8 cellular contexts compared by ENCODE assay signal in the genomic region with DNA sequence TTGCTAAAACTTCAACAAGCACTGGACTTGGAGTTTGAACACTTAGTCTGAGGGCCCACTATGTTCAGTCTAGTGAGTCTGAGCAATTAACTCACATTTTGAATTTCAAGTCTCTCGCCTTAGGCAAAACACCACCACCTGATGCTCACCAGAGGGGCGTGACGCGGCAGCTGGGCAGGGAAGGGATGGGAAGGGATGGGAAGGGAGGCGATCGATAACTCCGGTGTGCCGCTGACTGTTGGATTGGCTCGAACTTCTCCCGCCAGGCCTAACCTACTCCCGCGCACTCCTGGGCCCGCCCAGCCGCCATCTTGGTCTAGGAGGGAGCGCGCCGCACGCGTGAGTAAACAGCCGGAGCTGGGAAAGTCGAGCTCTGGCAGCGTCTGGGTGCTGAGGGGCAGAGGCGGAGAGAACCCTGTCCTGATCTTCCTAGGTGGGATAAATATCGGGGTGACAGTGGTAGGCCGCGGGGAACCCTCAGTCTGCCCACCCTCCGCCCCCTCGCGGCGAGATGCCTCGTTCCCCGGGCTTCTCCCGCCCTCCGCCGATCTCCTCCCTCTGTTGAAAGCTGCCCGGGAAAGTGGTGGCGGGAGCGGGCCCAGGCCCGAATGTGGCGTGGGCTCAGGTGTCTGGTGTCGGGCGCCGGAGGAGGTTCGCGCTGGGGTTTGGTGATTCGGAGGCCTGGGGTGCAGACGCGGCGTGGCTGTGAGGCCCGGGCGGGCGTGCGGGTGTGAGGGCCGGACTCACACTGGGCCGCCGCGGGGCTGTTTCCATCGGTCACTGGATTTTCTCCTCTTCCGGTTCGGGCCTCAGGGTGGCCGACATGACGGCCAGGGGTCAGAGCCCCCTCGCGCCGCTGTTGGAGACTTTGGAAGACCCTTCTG. TPM values are rescaled to one million over a fixed set of nuclear protein-coding genes. Genes with fewer than 3 reads are reported as not detected.
A peak's percentile ranks its signal among the peaks of the same experiment; 100 is the strongest.
DNase-seq lines count a peak whose midpoint lies in the region; ATAC-seq and TF ChIP-seq lines count a peak whose summit lies in the region.

A gene with protein sequence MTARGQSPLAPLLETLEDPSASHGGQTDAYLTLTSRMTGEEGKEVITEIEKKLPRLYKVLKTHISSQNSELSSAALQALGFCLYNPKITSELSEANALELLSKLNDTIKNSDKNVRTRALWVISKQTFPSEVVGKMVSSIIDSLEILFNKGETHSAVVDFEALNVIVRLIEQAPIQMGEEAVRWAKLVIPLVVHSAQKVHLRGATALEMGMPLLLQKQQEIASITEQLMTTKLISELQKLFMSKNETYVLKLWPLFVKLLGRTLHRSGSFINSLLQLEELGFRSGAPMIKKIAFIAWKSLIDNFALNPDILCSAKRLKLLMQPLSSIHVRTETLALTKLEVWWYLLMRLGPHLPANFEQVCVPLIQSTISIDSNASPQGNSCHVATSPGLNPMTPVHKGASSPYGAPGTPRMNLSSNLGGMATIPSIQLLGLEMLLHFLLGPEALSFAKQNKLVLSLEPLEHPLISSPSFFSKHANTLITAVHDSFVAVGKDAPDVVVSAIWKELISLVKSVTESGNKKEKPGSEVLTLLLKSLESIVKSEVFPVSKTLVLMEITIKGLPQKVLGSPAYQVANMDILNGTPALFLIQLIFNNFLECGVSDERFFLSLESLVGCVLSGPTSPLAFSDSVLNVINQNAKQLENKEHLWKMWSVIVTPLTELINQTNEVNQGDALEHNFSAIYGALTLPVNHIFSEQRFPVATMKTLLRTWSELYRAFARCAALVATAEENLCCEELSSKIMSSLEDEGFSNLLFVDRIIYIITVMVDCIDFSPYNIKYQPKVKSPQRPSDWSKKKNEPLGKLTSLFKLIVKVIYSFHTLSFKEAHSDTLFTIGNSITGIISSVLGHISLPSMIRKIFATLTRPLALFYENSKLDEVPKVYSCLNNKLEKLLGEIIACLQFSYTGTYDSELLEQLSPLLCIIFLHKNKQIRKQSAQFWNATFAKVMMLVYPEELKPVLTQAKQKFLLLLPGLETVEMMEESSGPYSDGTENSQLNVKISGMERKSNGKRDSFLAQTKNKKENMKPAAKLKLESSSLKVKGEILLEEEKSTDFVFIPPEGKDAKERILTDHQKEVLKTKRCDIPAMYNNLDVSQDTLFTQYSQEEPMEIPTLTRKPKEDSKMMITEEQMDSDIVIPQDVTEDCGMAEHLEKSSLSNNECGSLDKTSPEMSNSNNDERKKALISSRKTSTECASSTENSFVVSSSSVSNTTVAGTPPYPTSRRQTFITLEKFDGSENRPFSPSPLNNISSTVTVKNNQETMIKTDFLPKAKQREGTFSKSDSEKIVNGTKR (N-terminal part only) (plus strand): TSS at position 302 of the 884 bp plus-strand sequence. CDS start 522 bp downstream, at position 824.

- no peaks in the 10 kb centered on the region for H3K9me2 ChIP-seq in GM23248 (ENCODE audit: insufficient read depth)

- H3K4me3 ChIP-seq in GM23248 (peak within 1 kb of the TSS; percentile 99), fibroblast of mammary gland (ENCODE audit: control insufficient read depth, low read depth, low read length) (peak within 1 kb of the TSS; percentile 95)

- peak within 1 kb of the TSS; percentile 93 for H3K9ac ChIP-seq in GM23248

- no peaks in the 10 kb centered on the region for H3F3A ChIP-seq in GM23248 (ENCODE audit: insufficient read depth)

- peaks cover 27% of the 10 kb centered on the region for H3K36me3 ChIP-seq in GM23248 (ENCODE audit: low read depth)

- H3K4me2 ChIP-seq in GM23248 (ENCODE audit: unreplicated experiment), result peak within 1 kb of the TSS; percentile 92

- H3K27ac Mint-ChIP-seq in natural killer cell, result peak within 1 kb of the TSS; percentile 85 to 98

- no peaks in the 10 kb centered on the region for H3K36me3 Mint-ChIP-seq in natural killer cell

- H3K4me1 ChIP-seq in GM23248 (ENCODE audit: insufficient read depth), result peaks cover 12% of the 10 kb centered on the region; the same call in 1 of the 2 replicates

- peaks cover 49% of the 10 kb centered on the region for H3K79me2 ChIP-seq in GM23248 (ENCODE audit: insufficient read depth)

- TF ChIP-seq CTCF in fibroblast of mammary gland (conservative IDR thresholded peaks at IDR 0.05; ENCODE audit: control insufficient read depth, insufficient read depth, low read depth, low read length), result peak; percentile 46
- TF ChIP-seq CTCF in natural killer cell (IDR thresholded peaks at IDR 0.05), result peak; percentile 70

- in situ Hi-C loops in GM23248 (cut with MboI), result loop anchor here (10.0 kb wide), 1 partner anchor 145 kb away; a partner anchor contains a TSS

- no peaks in the 10 kb centered on the region for H4K20me1 ChIP-seq in GM23248 (ENCODE audit: insufficient read depth)

- peak; percentile 90 to 95 (median 92) for ATAC-seq in natural killer cell

- intact Hi-C loops in natural killer cell (cut with micrococcal nuclease), result loop anchor here (1.0 to 10.0 kb wide), 3 partner anchors 120 to 1825 kb away; a partner anchor contains a TSS

- DNase-seq in EL (peak; percentile 94), GM23248 (peak; percentile 98), Kasumi-1 (lab: John Stamatoyannopoulos, UW) (peak; percentile 99), RPMI8226 (peak; percentile 87), fibroblast of mammary gland (ENCODE audit: low read depth) (peak; percentile 94), natural killer cell (peak; percentile 59)
- peak; percentile 53 to 63 for DNase-seq in activated T-helper 1 cell treated with anti-CD3 and anti-CD28 coated beads, Interleukin-2, amount 50 U/mL, for 16 hours (ENCODE audit: low read depth in 1 of 2, low spot score in 1 of 2)
- peak; percentile 76 for DNase-seq in stimulated activated naive CD4-positive, alpha-beta T cell treated with Interleukin-2 at 50 U/mL for 16 hours (lab: John Stamatoyannopoulos, UW)

- H3K9me3 Mint-ChIP-seq in natural killer cell, result no peaks in the 10 kb centered on the region

- 1% methylated on average over 53 to 55 of the region's 65 CpGs for WGBS in GM23248 (ENCODE audit: low coverage in 1 of 2, low lambda C conversion rate in 2 of 2, missing lambda C conversion rate in 2 of 2), 2 experiments

- peak within 1 kb of the TSS; percentile 92 for H2AFZ ChIP-seq in GM23248

- peak within 1 kb of the TSS; percentile 95 for H3K4me3 Mint-ChIP-seq in natural killer cell

- H3K27ac ChIP-seq in GM23248, result peak within 1 kb of the TSS; percentile 90

- no peaks in the 10 kb centered on the region for H3K27me3 ChIP-seq in GM23248 (replicated peaks; ENCODE audit: insufficient read depth)

- peaks cover 0 to 3% of the 10 kb centered on the region in 2 donors for H3K27me3 Mint-ChIP-seq in natural killer cell (ENCODE audit: low read depth in 2 of 2)

- H3K4me1 Mint-ChIP-seq in natural killer cell, result peaks cover 20 to 22% of the 10 kb centered on the region in 2 donors

- no peaks in the 10 kb centered on the region for H3K9me3 ChIP-seq in GM23248 (ENCODE audit: low read depth)

RNA-seq across cellular contexts. Expression of the gene that starts here (rescaled TPM):
- 20.9 and 24.8 TPM in 2 replicates for total RNA-seq in GM23248 (2014; rRNA removed; shearing (Covaris generic))
- 26.5 and 28.7 TPM in 2 replicates for polyA plus RNA-seq in GM23248 (2016; fragmentation: Nextera tagmentation; extraction: Ambion mirVana)
- 10 to 100 TPM; 37.0 to 52.0 (median 39.3) TPM for total RNA-seq in natural killer cell

Comparison
In these comparisons a context has a peak if more than half of its experiments do, and no peak if none do; other contexts are left out.
1. Peak in every context shown above with its lines: DNase-seq, ATAC-seq, H3K4me3 ChIP-seq and H3K27ac ChIP-seq.